Comparison of ENCODE assay signal across 6 cellular contexts in genomic region chr1:3176820-3177219, GRCh38.
"Had no signal": no experiment of that assay in that cellular context is flagged by ENCODE, and none has a peak within 500 bp of the region (broad histone marks: within the 10 kb centered on the region; RNA-seq: fewer than 3 reads in every experiment).

No MANE protein-coding gene starts in this region.

- DNase-seq: KBM-7, KG1 had no signal

- H3K9ac ChIP-seq: KMS-11 had no signal

- ATAC-seq: HepG2, K562 had no signal

- H3K4me2 ChIP-seq: KMS-11 had no signal

- H3K27ac ChIP-seq: HL-60, KMS-11 had no signal

- H3K4me3 ChIP-seq: K562 had no signal
